Comparison of ENCODE assay signal across 10 cellular contexts in genomic region chr1:175188936-175189335, GRCh38. TPM values are rescaled to one million over a fixed set of nuclear protein-coding genes. Genes with fewer than 3 reads are reported as not detected.
A peak's percentile ranks its signal among the peaks of the same experiment; 100 is the strongest.
DNase-seq lines count a peak whose midpoint lies in the region; ATAC-seq, FAIRE-seq and TF ChIP-seq lines count a peak whose summit lies in the region.
"Had no signal": no experiment of that assay in that cellular context is flagged by ENCODE, and none has a peak within 500 bp of the region (broad histone marks: within the 10 kb centered on the region; RNA-seq: fewer than 3 reads in every experiment).

No MANE protein-coding gene starts in this region.

- H3K4me3 ChIP-seq in OCI-LY1 (ENCODE audit: low read depth, low read length, poor library complexity, severe bottlenecking): peak overlapping the region; percentile 94

- no peaks in the 10 kb centered on the region for H3F3A ChIP-seq in OCI-LY1 (ENCODE audit: insufficient read depth, low read length)

- peaks cover 56% of the 10 kb centered on the region for H3K4me1 ChIP-seq in OCI-LY1 (ENCODE audit: insufficient read depth, low read length, severe bottlenecking)

- peaks cover 15% of the 10 kb centered on the region; the same call in 1 of the 2 replicates for H3K36me3 ChIP-seq in OCI-LY1 (ENCODE audit: insufficient read depth, low read length)

- peak overlapping the region; percentile 94 for H3K4me2 ChIP-seq in OCI-LY1 (ENCODE audit: low read length)

- H3K9me3 ChIP-seq in OCI-LY1 (ENCODE audit: low read length): no peaks in the 10 kb centered on the region

- H4K20me1 ChIP-seq in OCI-LY1 (ENCODE audit: insufficient read depth, low read length): no peaks in the 10 kb centered on the region

- peak overlapping the region; percentile 89 for H3K27ac ChIP-seq in OCI-LY1 (ENCODE audit: low read depth, low read length, poor library complexity, severe bottlenecking)
- H3K27ac ChIP-seq: HL-60 had no signal

- TF ChIP-seq CTCF in OCI-LY1 (IDR thresholded peaks at IDR 0.05; ENCODE audit: low read length) (no peak), omental fat pad (IDR thresholded peaks at IDR 0.05) (no peak)

- DNase-seq in GM18507 (ENCODE audit: extremely low spot score, insufficient read length, low read depth) (no peak), omental fat pad (ENCODE audit: low spot score) (no peak), dermis blood vessel endothelial cell (no peak), SK-N-DZ (ENCODE audit: low spot score) (no peak)
- peak; percentile 75 for DNase-seq in activated naive CD4-positive, alpha-beta T cell treated with anti-CD3 and anti-CD28 coated beads, Interleukin-2, amount 10 ng/mL, durations not matched to agents 7 days and 5 days
- peak; percentile 14 for DNase-seq in stimulated activated CD8-positive, alpha-beta memory T cell treated with anti-CD3 and anti-CD28 coated beads, Interleukin-12 subunit alpha, Interleukin-12 subunit beta, amount 100 ng/mL, for 4 hours (ENCODE audit: low read depth)

- peak; percentile 96 for FAIRE-seq in GM18507 (lab: Jason Lieb, UNC)
- FAIRE-seq: colon had no signal

- peak overlapping the region; percentile 91 for H3K27ac Mint-ChIP-seq in activated naive CD4-positive, alpha-beta T cell treated with anti-CD3 and anti-CD28 coated beads, Interleukin-2, amount 10 ng/mL, durations not matched to agents 7 days and 5 days

- H3K9ac ChIP-seq in OCI-LY1 (ENCODE audit: low read length): peak overlapping the region; percentile 14; the same call in 1 of the 2 replicates

- H3K4me3 Mint-ChIP-seq in activated naive CD4-positive, alpha-beta T cell treated with anti-CD3 and anti-CD28 coated beads, Interleukin-2, amount 10 ng/mL, durations not matched to agents 7 days and 5 days: peak overlapping the region; percentile 93

- CTCF ChIA-PET in activated naive CD4-positive, alpha-beta T cell treated with anti-CD3 and anti-CD28 coated beads, Interleukin-2, amount 10 ng/mL, durations not matched to agents 7 days and 5 days (lab: Charles Lee): interaction anchor here (0.8 to 5.1 kb wide), 6 partner anchors 15 to 129 kb away, joined by 3 to 39 read pairs (median 8); no protein-coding TSS in a partner anchor

- no peaks in the 10 kb centered on the region for H3K79me2 ChIP-seq in OCI-LY1 (ENCODE audit: insufficient read depth, low read length)

- peak; percentile 60 for ATAC-seq in HG02678 (IDR thresholded peaks at IDR 0.05; ENCODE audit: unreplicated experiment)
- no peak for ATAC-seq in omental fat pad (ENCODE audit: low FRiP score)

- H3K9me2 ChIP-seq in OCI-LY1 (ENCODE audit: low read depth, low read length): no peaks in the 10 kb centered on the region

- H3K36me3 Mint-ChIP-seq in activated naive CD4-positive, alpha-beta T cell treated with anti-CD3 and anti-CD28 coated beads, Interleukin-2, amount 10 ng/mL, durations not matched to agents 7 days and 5 days: peaks cover 71% of the 10 kb centered on the region

- H2AFZ ChIP-seq in OCI-LY1 (ENCODE audit: low read length): no peak overlapping the region

- H3K4me1 Mint-ChIP-seq in activated naive CD4-positive, alpha-beta T cell treated with anti-CD3 and anti-CD28 coated beads, Interleukin-2, amount 10 ng/mL, durations not matched to agents 7 days and 5 days: peaks cover 83% of the 10 kb centered on the region

- no peaks in the 10 kb centered on the region for H3K9me3 Mint-ChIP-seq in activated naive CD4-positive, alpha-beta T cell treated with anti-CD3 and anti-CD28 coated beads, Interleukin-2, amount 10 ng/mL, durations not matched to agents 7 days and 5 days

- no peaks in the 10 kb centered on the region for H3K27me3 ChIP-seq in OCI-LY1 (ENCODE audit: insufficient read depth, low read length)

- H3K27me3 Mint-ChIP-seq in activated naive CD4-positive, alpha-beta T cell treated with anti-CD3 and anti-CD28 coated beads, Interleukin-2, amount 10 ng/mL, durations not matched to agents 7 days and 5 days: no peaks in the 10 kb centered on the region

RNA-seq across cellular contexts. Expression of gene KIAA0040, which starts 3.6 kb away (rescaled TPM):
- total RNA-seq in omental fat pad: 100 to 1,000 TPM in 2 of 4 donors, 10 to 100 TPM in 2; 83.4 to 172 (median 113) TPM
- total RNA-seq in dermis blood vessel endothelial cell: 20.8 and 25.7 TPM in 2 replicates
- polyA plus RNA-seq in SK-N-DZ (2014; cell fraction: cytosol; rRNA removed): not detected in 2 replicates
- polyA plus RNA-seq in SK-N-DZ (2014; cell fraction: nucleus; rRNA removed): not detected in 2 replicates

Comparison
In these comparisons a context has a peak if more than half of its experiments do, and no peak if none do; other contexts are left out.
1. DNase-seq: peak in activated naive CD4-positive, alpha-beta T cell treated with anti-CD3 and anti-CD28 coated beads, Interleukin-2, amount 10 ng/mL, durations not matched to agents 7 days and 5 days (single experiment) and stimulated activated CD8-positive, alpha-beta memory T cell treated with anti-CD3 and anti-CD28 coated beads, Interleukin-12 subunit alpha, Interleukin-12 subunit beta, amount 100 ng/mL, for 4 hours (single experiment); none in GM18507 (single experiment), omental fat pad (single experiment), dermis blood vessel endothelial cell (single experiment) and SK-N-DZ (single experiment).